ENCODE assay signal across 8 cellular contexts in genomic region chr17:82592289-82592683, GRCh38. TPM values are rescaled to one million over a fixed set of nuclear protein-coding genes. Genes with fewer than 3 reads are reported as not detected.
A peak's percentile ranks its signal among the peaks of the same experiment; 100 is the strongest.
DNase-seq lines count a peak whose midpoint lies in the region; ATAC-seq, FAIRE-seq and TF ChIP-seq lines count a peak whose summit lies in the region.

No MANE protein-coding gene starts in this region.

- dilution Hi-C loops in keratinocyte (cut with MboI; ENCODE audit: extremely low pct_ligation_motif_present, low sequenced_read_pairs) = no loop called here

- no peaks in the 10 kb centered on the region for H3K9me3 Mint-ChIP-seq in activated naive CD4-positive, alpha-beta T cell treated with anti-CD3 and anti-CD28 coated beads, Interleukin-2, amount 50 U/mL, for 72 hours

- H4K20me1 ChIP-seq in keratinocyte (ENCODE audit: control insufficient read depth, extremely low read depth, insufficient read depth, low read length) = peaks cover 4% of the 10 kb centered on the region

- H3K4me1 ChIP-seq in HUES6 (ENCODE audit: control insufficient read depth, insufficient read depth, low read length) (peaks cover 14% of the 10 kb centered on the region; the same call in 1 of the 2 replicates), keratinocyte (ENCODE audit: control insufficient read depth, extremely low read depth, insufficient read depth, low read length) (peaks cover 16% of the 10 kb centered on the region), stomach smooth muscle (ENCODE audit: control insufficient read depth, insufficient read depth, low read length) (peaks cover 45% of the 10 kb centered on the region)

- peak overlapping the region; percentile 45 for H3K4me2 ChIP-seq in keratinocyte (ENCODE audit: control insufficient read depth, extremely low read depth, insufficient read depth, low read depth, low read length)

- peaks cover 20% of the 10 kb centered on the region for H3K79me2 ChIP-seq in keratinocyte (ENCODE audit: control insufficient read depth, insufficient read depth, low read length)

- no peak overlapping the region for H3K9ac ChIP-seq in HUES6 (ENCODE audit: low read length)
- no peak overlapping the region for H3K9ac ChIP-seq in keratinocyte (ENCODE audit: control insufficient read depth, extremely low read depth, insufficient read depth, low read length)
- peak overlapping the region in 1 of 2 donors; percentile 42 for H3K9ac ChIP-seq in stomach smooth muscle (ENCODE audit: low read length in 2 of 2)

- peak overlapping the region; percentile 84 to 95 for H3K27ac Mint-ChIP-seq in activated naive CD4-positive, alpha-beta T cell treated with anti-CD3 and anti-CD28 coated beads, Interleukin-2, amount 50 U/mL, for 72 hours

- H3K27me3 ChIP-seq in HUES6 (ENCODE audit: control insufficient read depth, insufficient read depth, low read length) (no peaks in the 10 kb centered on the region), keratinocyte (ENCODE audit: control insufficient read depth, extremely low read depth, insufficient read depth, low read length) (no peaks in the 10 kb centered on the region), stomach smooth muscle (ENCODE audit: control insufficient read depth in 1 of 2, insufficient read depth in 2 of 2, low read length in 2 of 2) (no peaks in the 10 kb centered on the region)

- TF ChIP-seq CTCF in keratinocyte (optimal IDR thresholded peaks at IDR 0.05 in 1 of 3, IDR thresholded peaks at IDR 0.05 in 1 of 3, conservative IDR thresholded peaks at IDR 0.05 in 1 of 3; ENCODE audit: extremely low read depth in 1 of 3, insufficient read depth in 2 of 3, low read length in 3 of 3) = no peak

- DNase-seq in activated naive CD4-positive, alpha-beta T cell treated with anti-CD3 and anti-CD28 coated beads, Interleukin-2, amount 50 U/mL, for 72 hours (ENCODE audit: low spot score in 2 of 2) = no peak
- DNase-seq in keratinocyte (ENCODE audit: low read depth, low spot score) = no peak
- DNase-seq in NCI-H1694 treated with DMSO at 0.1 percent for 48 hours (lab: John Stamatoyannopoulos, UW) = no peak
- DNase-seq in cerebellar cortex (ENCODE audit: low spot score) = no peak

- no peak for ATAC-seq in activated naive CD4-positive, alpha-beta T cell treated with anti-CD3 and anti-CD28 coated beads, Interleukin-2, amount 50 U/mL, for 72 hours
- no peak for ATAC-seq in GM19328 (IDR thresholded peaks at IDR 0.05; ENCODE audit: unreplicated experiment)
- ATAC-seq in GM18519 (IDR thresholded peaks at IDR 0.05; ENCODE audit: low FRiP score, unreplicated experiment) = no peak

- H3K9me3 ChIP-seq in HUES6 (ENCODE audit: control insufficient read depth, insufficient read depth, low read depth, low read length) (no peaks in the 10 kb centered on the region), keratinocyte (ENCODE audit: control insufficient read depth, low read depth, low read length) (no peaks in the 10 kb centered on the region), stomach smooth muscle (ENCODE audit: control insufficient read depth in 2 of 2, low read length in 2 of 2) (no peaks in the 10 kb centered on the region)

- H3K27ac ChIP-seq in HUES6 (ENCODE audit: low read depth, low read length) (no peak overlapping the region), keratinocyte (ENCODE audit: control insufficient read depth, insufficient read depth, low read length) (no peak overlapping the region), stomach smooth muscle (ENCODE audit: low read length) (peak overlapping the region; percentile 83)

- no peak overlapping the region for H2AFZ ChIP-seq in keratinocyte (ENCODE audit: control insufficient read depth, low read length)

- peaks cover 64% of the 10 kb centered on the region for H3K36me3 ChIP-seq in HUES6 (ENCODE audit: control insufficient read depth, insufficient read depth, low read length)
- H3K36me3 ChIP-seq in keratinocyte (ENCODE audit: control insufficient read depth in 2 of 2, extremely low read depth in 1 of 2, insufficient read depth in 2 of 2, low read length in 2 of 2) = peaks cover 31 to 46% of the 10 kb centered on the region in 2 experiments
- H3K36me3 ChIP-seq in stomach smooth muscle (ENCODE audit: control insufficient read depth in 2 of 2, insufficient read depth in 2 of 2, low read length in 2 of 2) = peaks cover 12 to 16% of the 10 kb centered on the region in 2 donors

- H3K36me3 Mint-ChIP-seq in activated naive CD4-positive, alpha-beta T cell treated with anti-CD3 and anti-CD28 coated beads, Interleukin-2, amount 50 U/mL, for 72 hours = peaks cover 3 to 5% of the 10 kb centered on the region in 2 donors

- no peak for FAIRE-seq in keratinocyte (lab: Jason Lieb, UNC)

- peaks cover 4% of the 10 kb centered on the region for H3K9me1 ChIP-seq in keratinocyte (ENCODE audit: control insufficient read depth, extremely low read depth, insufficient read depth, low read length)

- H3K4me3 ChIP-seq in HUES6 (ENCODE audit: low read depth, low read length) (peak overlapping the region; percentile 19; the same call in 1 of the 2 replicates), keratinocyte (ENCODE audit: control insufficient read depth in 2 of 3, extremely low read depth in 1 of 3, insufficient read depth in 2 of 3, low read depth in 1 of 3, low read length in 3 of 3) (no peak overlapping the region), stomach smooth muscle (ENCODE audit: low read length in 2 of 2) (peak overlapping the region in 1 of 2 donors; percentile 81)

RNA-seq across cellular contexts. Expression of gene WDR45B, which starts 56.0 kb away (rescaled TPM):
- 10 to 100 TPM; 33.9 to 89.9 TPM for total RNA-seq in activated naive CD4-positive, alpha-beta T cell treated with anti-CD3 and anti-CD28 coated beads, Interleukin-2, amount 50 U/mL, for 72 hours
- 77.2 to 92.4 TPM (median 89.2 TPM) in 3 replicates for polyA plus RNA-seq in keratinocyte
- polyA plus RNA-seq in keratinocyte (2011; ENCODE audit: low read depth) = 105 TPM
- 78.5 and 113 TPM in 2 replicates for polyA plus RNA-seq in keratinocyte (2011; cell fraction: cytosol; rRNA removed)
- polyA plus RNA-seq in keratinocyte (2011; cell fraction: nucleus; rRNA removed) = 84.1 and 91.4 TPM in 2 replicates
- 56.9 and 66.5 TPM in 2 replicates for polyA plus RNA-seq in keratinocyte (2012; ENCODE audit: low replicate concordance)
- polyA minus RNA-seq in keratinocyte = 66.9 to 72.3 TPM (median 72.1 TPM) in 3 replicates
- 67.3 TPM for polyA minus RNA-seq in keratinocyte (2011; cell fraction: cytosol; rRNA and poly(A)+ RNA removed)
- polyA minus RNA-seq in keratinocyte (2011; cell fraction: nucleus; rRNA and poly(A)+ RNA removed) = 29.9 and 42.0 TPM in 2 replicates
